15 cellular contexts compared by ENCODE assay signal in genomic region chr15:72809329-72809728, GRCh38.
"Had no signal": no experiment of that assay in that cellular context is flagged by ENCODE, and none has a peak within 500 bp of the region (broad histone marks: within the 10 kb centered on the region; RNA-seq: fewer than 3 reads in every experiment).

No MANE protein-coding gene starts in this region.

- ATAC-seq: gastroesophageal sphincter had no signal

- H3K4me1 Mint-ChIP-seq: neural progenitor cell had no signal

- H3K9me3 Mint-ChIP-seq: T-helper 2 cell treated with Interferon-gamma antibody and Interleukin-4, amounts not matched to agents 5 μg/mL and 100 μg/mL, for 36 hours had no signal

- H3K4me3 Mint-ChIP-seq: neural progenitor cell; T-helper 2 cell treated with Interferon-gamma antibody and Interleukin-4, amounts not matched to agents 5 μg/mL and 100 μg/mL, for 36 hours had no signal

- DNase-seq: activated CD4-positive, alpha-beta T cell treated with anti-CD3 and anti-CD28 coated beads for 4 hours; activated naive CD4-positive, alpha-beta T cell; activated T-cell treated with anti-CD3 and anti-CD28 coated beads, Interleukin-2, amount 50 U/mL, for 48 hours; adrenal gland; central memory CD4-positive, alpha-beta T cell; effector memory CD4-positive, alpha-beta T cell; mesendoderm; ovary; stimulated activated CD4-positive, alpha-beta T cell treated with anti-CD3 and anti-CD28 coated beads, Interleukin-4, amount 100 ng/mL, for 1 hour; stimulated activated CD8-positive, alpha-beta memory T cell treated with anti-CD3 and anti-CD28 coated beads, Interleukin-4, amount 100 ng/mL, for 48 hours; stomach; WERI-Rb-1 had no signal

- H3K36me3 Mint-ChIP-seq: neural progenitor cell had no signal

- H3K27ac Mint-ChIP-seq: neural progenitor cell; T-helper 2 cell treated with Interferon-gamma antibody and Interleukin-4, amounts not matched to agents 5 μg/mL and 100 μg/mL, for 36 hours had no signal
